ENCODE assay signal across 1 cellular context in genomic region chr2:112026509-112026908, GRCh38.
TF ChIP-seq lines count a peak whose summit lies in the region.

No MANE protein-coding gene starts in this region.

TF ChIP-seq in K562, 482 proteins besides CTCF, POLR2A, EP300 and RAD21 (continued from another document and continues in another):
- TF ChIP-seq ZBTB40 (IDR thresholded peaks at IDR 0.05) (0 out of 2 replicates have a peak, but pooled peaks have one; percentile 40), ZBTB40 (CRISPR knock-in tag; IDR thresholded peaks at IDR 0.05) (no peak), MNT (conservative IDR thresholded peaks at IDR 0.05) (peak in 1 of 2 experiments; percentile 42; a peak in 1 of 4 replicates), CREB3L1 (IDR thresholded peaks at IDR 0.05; ENCODE audit: borderline replicate concordance, low read depth) (0 out of 2 replicates have a peak, but pooled peaks have one; percentile 22), ZKSCAN1 (IDR thresholded peaks at IDR 0.05; ENCODE audit: low read depth, low read length) (no peak), RUNX1 (IDR thresholded peaks at IDR 0.05; ENCODE audit: low read depth) (no peak), PTRF (tag; IDR thresholded peaks at IDR 0.05) (no peak), ZNF57 (CRISPR knock-in tag; IDR thresholded peaks at IDR 0.05) (no peak), KDM2B (CRISPR knock-in tag; IDR thresholded peaks at IDR 0.05) (no peak), CBFA2T3 (IDR thresholded peaks at IDR 0.05) (peak; percentile 81), CEBPG (CRISPR knock-in tag; IDR thresholded peaks at IDR 0.05) (no peak), CEBPG (tag; conservative IDR thresholded peaks at IDR 0.05 in 1 of 2, IDR thresholded peaks at IDR 0.05 in 1 of 2) (no peak), THRAP3 (IDR thresholded peaks at IDR 0.05; ENCODE audit: borderline replicate concordance) (0 out of 2 replicates have a peak, but pooled peaks have one; percentile 11), SMARCA5 (IDR thresholded peaks at IDR 0.05) (no peak), MTA1 (IDR thresholded peaks at IDR 0.05; ENCODE audit: borderline replicate concordance) (0 out of 2 replicates have a peak, but pooled peaks have one; percentile 21), CHAMP1 (IDR thresholded peaks at IDR 0.05) (0 out of 2 replicates have a peak, but pooled peaks have one; percentile 31), PRDM10 (IDR thresholded peaks at IDR 0.05; ENCODE audit: partially characterized antibody) (no peak), EZH2 (IDR thresholded peaks at IDR 0.05; ENCODE audit: borderline replicate concordance, low read depth, low read length) (no peak), CXXC5 (CRISPR knock-in tag; IDR thresholded peaks at IDR 0.05) (peak; percentile 78), BHLHE40 (IDR thresholded peaks at IDR 0.05; ENCODE audit: low read length) (0 out of 2 replicates have a peak, but pooled peaks have one; percentile 24), SOX6 (IDR thresholded peaks at IDR 0.05) (peak; percentile 66), DDX20 (tag; IDR thresholded peaks at IDR 0.05; ENCODE audit: low read depth) (no peak), ZSCAN32 (CRISPR knock-in tag; IDR thresholded peaks at IDR 0.05) (no peak), TRIM24 (IDR thresholded peaks at IDR 0.05) (peak; percentile 49 to 58; a peak in 2 of 4 replicates), FOSL1 (tag; conservative IDR thresholded peaks at IDR 0.05) (peak; percentile 46; the same call in 1 of the 2 replicates), NFE2L1 (tag; IDR thresholded peaks at IDR 0.05; ENCODE audit: borderline replicate concordance, low read depth) (no peak), GABPB1 (CRISPR knock-in tag; IDR thresholded peaks at IDR 0.05) (no peak), ZBTB2 (IDR thresholded peaks at IDR 0.05) (no peak), ZNF511 (CRISPR knock-in tag; IDR thresholded peaks at IDR 0.05) (no peak), MAX (CRISPR knock-in tag; IDR thresholded peaks at IDR 0.05) (no peak), LEF1 (IDR thresholded peaks at IDR 0.05) (0 out of 2 replicates have a peak, but pooled peaks have one; percentile 67), ZKSCAN8 (CRISPR knock-in tag; IDR thresholded peaks at IDR 0.05) (no peak)
